28 cellular contexts compared by ENCODE assay signal in genomic region chr10:129932996-129933395, GRCh38. TPM values are rescaled to one million over a fixed set of nuclear protein-coding genes. Genes with fewer than 3 reads are reported as not detected.
"Had no signal": no experiment of that assay in that cellular context is flagged by ENCODE, and none has a peak within 500 bp of the region (broad histone marks: within the 10 kb centered on the region; RNA-seq: fewer than 3 reads in every experiment).

No MANE protein-coding gene starts in this region.

- H3K4me1 ChIP-seq: adrenal gland, breast epithelium, Peyer's patch, SJSA1 had no signal

- H3K27me3 Mint-ChIP-seq: activated naive CD8-positive, alpha-beta T cell had no signal

- H3K9me3 ChIP-seq: adrenal gland, breast epithelium, Peyer's patch, SJSA1 had no signal

- H3K4me3 Mint-ChIP-seq: activated CD8-positive, alpha-beta T cell treated with anti-CD3 and anti-CD28 coated beads, Interleukin-2, amount 10 ng/mL, durations not matched to agents 7 days and 5 days; activated naive CD4-positive, alpha-beta T cell treated with anti-CD3 and anti-CD28 coated beads for 36 hours; activated naive CD8-positive, alpha-beta T cell; activated T-cell treated with anti-CD3 and anti-CD28 coated beads, Interleukin-2, amount 50 U/mL, for 24 hours; activated T-helper 1 cell treated with anti-CD3 and anti-CD28 coated beads, Interleukin-12 subunit alpha, Interleukin-12 subunit beta, Interleukin-2, Interleukin-4 antibody, amounts not matched to agents 30 ng/mL and 10 ng/mL and 1 ng/mL, durations not matched to agents 14 hours and 24 hours and 36 hours; T-helper 17 cell; WTC11 had no signal

- H3K36me3 Mint-ChIP-seq: activated naive CD8-positive, alpha-beta T cell; WTC11 had no signal

- H3K27me3 ChIP-seq: adrenal gland, breast epithelium, Peyer's patch, SJSA1 had no signal

- H3K27ac ChIP-seq: adrenal gland, breast epithelium, Peyer's patch, RWPE1, SJSA1 had no signal

- H3K9me3 Mint-ChIP-seq: activated naive CD4-positive, alpha-beta T cell treated with anti-CD3 and anti-CD28 coated beads for 36 hours; activated T-cell treated with anti-CD3 and anti-CD28 coated beads, Interleukin-2, amount 50 U/mL, for 24 hours; activated T-helper 1 cell treated with anti-CD3 and anti-CD28 coated beads, Interleukin-12 subunit alpha, Interleukin-12 subunit beta, Interleukin-2, Interleukin-4 antibody, amounts not matched to agents 30 ng/mL and 10 ng/mL and 1 ng/mL, durations not matched to agents 14 hours and 24 hours and 36 hours; WTC11 had no signal

- H3K4me1 Mint-ChIP-seq: T-helper 17 cell had no signal

- DNase-seq: activated CD4-positive, alpha-beta T cell treated with anti-CD3 and anti-CD28 coated beads for 48 hours; activated CD4-positive, alpha-beta T cell treated with anti-CD3 and anti-CD28 coated beads, Interleukin-2, amount 50 U/mL, for 4 hours; activated CD4-positive, CD25-positive, alpha-beta regulatory T cell treated with anti-CD3 and anti-CD28 coated beads, Interleukin-2, amount 50 U/mL, for 72 hours; activated CD8-positive, alpha-beta T cell treated with anti-CD3 and anti-CD28 coated beads, Interleukin-2, amount 10 ng/mL, durations not matched to agents 7 days and 5 days; activated gamma-delta T cell; activated naive CD4-positive, alpha-beta T cell treated with anti-CD3 and anti-CD28 coated beads for 36 hours; activated T-cell treated with anti-CD3 and anti-CD28 coated beads, Interleukin-2, amount 50 U/mL, for 24 hours; adrenal gland; anterior cingulate cortex; central memory CD4-positive, alpha-beta T cell; Karpas-422; NCI-H1105 treated with DMSO at 0.1 percent for 48 hours; NCI-H1436 treated with DMSO at 0.1 percent for 48 hours; NCI-H187; NCI-H2081; NCI-H510A treated with DMSO at 0.1 percent for 48 hours; NCI-H69; SHP77; T-helper 17 cell; T-helper 9 cell had no signal

- ATAC-seq: activated CD8-positive, alpha-beta T cell treated with anti-CD3 and anti-CD28 coated beads, Interleukin-2, amount 10 ng/mL, durations not matched to agents 7 days and 5 days; K562; T-helper 17 cell; WTC11 had no signal

- H3K27ac Mint-ChIP-seq: activated CD8-positive, alpha-beta T cell treated with anti-CD3 and anti-CD28 coated beads, Interleukin-2, amount 10 ng/mL, durations not matched to agents 7 days and 5 days; activated naive CD4-positive, alpha-beta T cell treated with anti-CD3 and anti-CD28 coated beads for 36 hours; activated naive CD8-positive, alpha-beta T cell; activated T-cell treated with anti-CD3 and anti-CD28 coated beads, Interleukin-2, amount 50 U/mL, for 24 hours; activated T-helper 1 cell treated with anti-CD3 and anti-CD28 coated beads, Interleukin-12 subunit alpha, Interleukin-12 subunit beta, Interleukin-2, Interleukin-4 antibody, amounts not matched to agents 30 ng/mL and 10 ng/mL and 1 ng/mL, durations not matched to agents 14 hours and 24 hours and 36 hours; T-helper 17 cell; WTC11 had no signal

- H3K4me3 ChIP-seq: adrenal gland, breast epithelium, K562, Peyer's patch, SJSA1 had no signal

- H3K36me3 ChIP-seq: adrenal gland, breast epithelium, Peyer's patch, SJSA1 had no signal

RNA-seq across cellular contexts. Expression of gene EBF3, which starts 31.1 kb away (rescaled TPM):
- total RNA-seq: activated CD8-positive, alpha-beta T cell treated with anti-CD3 and anti-CD28 coated beads, Interleukin-2, amount 10 ng/mL, durations not matched to agents 7 days and 5 days; activated naive CD4-positive, alpha-beta T cell treated with anti-CD3 and anti-CD28 coated beads for 36 hours; activated T-helper 1 cell treated with anti-CD3 and anti-CD28 coated beads, Interleukin-12 subunit alpha, Interleukin-12 subunit beta, Interleukin-2, Interleukin-4 antibody, amounts not matched to agents 30 ng/mL and 10 ng/mL and 1 ng/mL, durations not matched to agents 14 hours and 24 hours and 36 hours; K562; SJSA1; T-helper 17 cell had no signal
- polyA plus RNA-seq: K562 had no signal
